ENCODE assay signal across 8 cellular contexts in the genomic region with DNA sequence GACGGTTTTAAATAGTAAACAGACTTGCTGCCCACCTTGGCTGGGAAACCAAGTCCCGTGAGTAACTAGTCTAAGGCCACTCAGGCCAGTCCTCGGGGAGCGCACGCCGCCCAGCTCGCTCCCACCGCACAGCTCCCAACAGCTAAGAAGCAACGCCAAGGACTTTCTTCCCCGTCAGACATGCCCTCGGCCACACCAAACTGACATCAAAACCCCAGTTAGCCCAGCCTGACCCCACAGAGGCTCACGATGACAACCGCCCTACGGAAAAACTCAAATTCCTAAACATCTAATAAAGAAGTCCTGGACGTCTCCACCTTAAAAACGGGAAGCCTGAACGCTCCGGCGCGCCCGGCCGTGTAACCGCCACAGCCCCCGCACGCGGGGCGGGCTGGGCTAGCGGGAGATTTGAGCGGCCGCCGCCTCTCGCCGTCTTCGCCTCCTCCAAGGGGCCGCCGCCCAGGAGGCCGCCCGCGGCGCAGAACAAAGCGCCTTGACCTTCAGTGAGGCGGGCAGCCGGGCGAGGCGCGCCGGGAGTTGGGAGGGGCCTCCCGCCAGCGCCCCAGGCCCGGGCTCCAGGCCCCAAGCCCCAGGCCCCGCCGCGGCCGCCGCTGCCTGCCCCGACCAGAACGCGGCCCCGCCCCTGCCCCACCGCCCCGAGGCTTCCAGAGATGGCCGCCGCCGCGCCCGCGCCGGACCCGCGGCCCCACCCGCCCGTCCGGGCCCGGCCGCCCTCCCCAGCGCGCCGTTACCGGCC. TPM values are rescaled to one million over a fixed set of nuclear protein-coding genes. Genes with fewer than 3 reads are reported as not detected.
DNase-seq lines count a peak whose midpoint lies in the region; ATAC-seq, FAIRE-seq and TF ChIP-seq lines count a peak whose summit lies in the region.

No MANE protein-coding gene starts in this region.

- H3K4me3 ChIP-seq in pancreas, result peak overlapping the region; percentile 88 to 92 (median 90)

- 0 to 1% methylated on average over 44 to 79 of the region's 79 CpGs for WGBS in pancreas, 2 donors

- H3K9me3 Mint-ChIP-seq in activated naive CD4-positive, alpha-beta T cell treated with anti-CD3 and anti-CD28 coated beads for 36 hours, result no peaks in the 10 kb centered on the region

- CTCF ChIA-PET in activated naive CD4-positive, alpha-beta T cell treated with anti-CD3 and anti-CD28 coated beads for 36 hours (lab: Charles Lee), result no interaction called here

- in situ Hi-C loops in KBM-7 (cut with MboI; ENCODE audit: low pct_unique_long_range_greater_than_20kb, low sequenced_read_pairs), result no loop called here

- FAIRE-seq in pancreas (lab: Jason Lieb, UNC), result no peak

- no peaks in the 10 kb centered on the region for H3K27me3 ChIP-seq in pancreas

- H3K36me3 ChIP-seq in pancreas, result no peaks in the 10 kb centered on the region

- peaks cover 35% of the 10 kb centered on the region for H3K4me1 Mint-ChIP-seq in activated naive CD4-positive, alpha-beta T cell treated with anti-CD3 and anti-CD28 coated beads for 36 hours (ENCODE audit: low read depth)

- peak overlapping the region; percentile 83 to 93 (median 90) for H3K27ac ChIP-seq in pancreas

- no peaks in the 10 kb centered on the region for H3K27me3 Mint-ChIP-seq in activated naive CD4-positive, alpha-beta T cell treated with anti-CD3 and anti-CD28 coated beads for 36 hours (ENCODE audit: low read depth)

- ATAC-seq in GM21786 (IDR thresholded peaks at IDR 0.05; ENCODE audit: unreplicated experiment) (peak; percentile 30), Right ventricle myocardium superior (ENCODE audit: poor library complexity) (peak; percentile 68), pancreas (peak; percentile 56 to 80 (median 66))

- peaks cover 34% of the 10 kb centered on the region for H3K36me3 Mint-ChIP-seq in activated naive CD4-positive, alpha-beta T cell treated with anti-CD3 and anti-CD28 coated beads for 36 hours (ENCODE audit: low read depth)

- H3K4me1 ChIP-seq in pancreas, result peaks cover 14 to 30% (median 26%) of the 10 kb centered on the region in 3 donors

- intact Hi-C loops in activated naive CD4-positive, alpha-beta T cell treated with anti-CD3 and anti-CD28 coated beads for 36 hours (cut with micrococcal nuclease), result loop anchor here (1.0 to 5.0 kb wide), 10 partner anchors 23 to 849 kb away; a partner anchor contains a TSS
- intact Hi-C loops in Right ventricle myocardium superior (cut with DNase I), result no loop called here
- intact Hi-C loops in pancreas (cut with DNase I), result no loop called here

- peak overlapping the region; percentile 92 for H3K4me3 Mint-ChIP-seq in activated naive CD4-positive, alpha-beta T cell treated with anti-CD3 and anti-CD28 coated beads for 36 hours

- no peak for TF ChIP-seq CTCF in pancreas (IDR thresholded peaks at IDR 0.05)

- DNase-seq in NCI-H187 (lab: John Stamatoyannopoulos, UW) (peak; percentile 53 to 61), NCI-H187 treated with DMSO at 0.1 percent for 48 hours (lab: John Stamatoyannopoulos, UW) (no peak), KBM-7 (peak; percentile 71), Right ventricle myocardium superior (no peak), pancreas (peak in 1 of 6 donors; percentile 64)
- DNase-seq in activated naive CD4-positive, alpha-beta T cell treated with anti-CD3 and anti-CD28 coated beads for 36 hours, result peak; percentile 49
- no peak for DNase-seq in activated effector memory CD4-positive, alpha-beta T cell treated with anti-CD3 and anti-CD28 coated beads, Interleukin-2, amount 50 U/mL, for 16 hours

- no peaks in the 10 kb centered on the region for H3K9me3 ChIP-seq in pancreas

- peak overlapping the region; percentile 99 for H3K27ac Mint-ChIP-seq in activated naive CD4-positive, alpha-beta T cell treated with anti-CD3 and anti-CD28 coated beads for 36 hours

RNA-seq across cellular contexts. Expression of a gene that starts 0.5 kb away (rescaled TPM):
- 100 to 1,000 TPM; 240 to 245 TPM for total RNA-seq in activated naive CD4-positive, alpha-beta T cell treated with anti-CD3 and anti-CD28 coated beads for 36 hours
- total RNA-seq in Right ventricle myocardium superior, result 154 TPM
- total RNA-seq in pancreas, result 10 to 100 TPM; 29.3 to 67.4 (median 40.9) TPM
- polyA plus RNA-seq in pancreas, result 10 to 100 TPM; 40.9 to 52.5 TPM

Comparison
In these comparisons a context has a peak if more than half of its experiments do, and no peak if none do; other contexts are left out.
1. DNase-seq: peak in NCI-H187 (2 of 2), KBM-7 (single experiment) and activated naive CD4-positive, alpha-beta T cell treated with anti-CD3 and anti-CD28 coated beads for 36 hours (single experiment); none in NCI-H187 treated with DMSO at 0.1 percent for 48 hours (single experiment), Right ventricle myocardium superior (single experiment) and activated effector memory CD4-positive, alpha-beta T cell treated with anti-CD3 and anti-CD28 coated beads, Interleukin-2, amount 50 U/mL, for 16 hours (single experiment).
2. Peak in every context shown above with its lines, with median percentiles within 50 percentile points of each other: ATAC-seq.